ENCODE assay signal across 8 cellular contexts in genomic region chr1:16206547-16207317, GRCh38. TPM values are rescaled to one million over a fixed set of nuclear protein-coding genes. Genes with fewer than 3 reads are reported as not detected.
DNase-seq lines count a peak whose midpoint lies in the region; ATAC-seq and TF ChIP-seq lines count a peak whose summit lies in the region.

No MANE protein-coding gene starts in this region.

- peak overlapping the region; percentile 89 for H3K4me3 Mint-ChIP-seq in type B pancreatic cell

- ATAC-seq in HG02623 (IDR thresholded peaks at IDR 0.05; ENCODE audit: unreplicated experiment) (peak; percentile 73), heart left ventricle (peak; percentile 93 to 97 (median 96))

- peaks cover 0 to 23% (median 13%) of the 10 kb centered on the region in 12 donors for H3K4me1 ChIP-seq in heart left ventricle

- H3K36me3 Mint-ChIP-seq in type B pancreatic cell: no peaks in the 10 kb centered on the region

- peaks cover 28% of the 10 kb centered on the region for H3K4me1 Mint-ChIP-seq in type B pancreatic cell (ENCODE audit: unreplicated experiment)

- H3K9me3 Mint-ChIP-seq in type B pancreatic cell: no peaks in the 10 kb centered on the region

- H3K4me3 ChIP-seq in GM08714 (ENCODE audit: low read length) (peak overlapping the region; percentile 63; the same call in 1 of the 2 replicates), heart left ventricle (peak overlapping the region; percentile 30 to 67 (median 63))

- intact Hi-C loops in heart left ventricle (cut with DNase I): loop anchor here in 8 of 10 donors (1.0 to 10.0 kb wide), 7 partner anchors 11 to 161 kb away; partner anchors contain the start of genes SZRD1 (in 3 of the 8) and FBXO42 (in 2 of the 8)

- peak overlapping the region; percentile 64 to 98 (median 93) for H3K27ac ChIP-seq in heart left ventricle

- peak; percentile 98 for DNase-seq in NCI-H1105 treated with DMSO at 0.1 percent for 48 hours (lab: John Stamatoyannopoulos, UW)
- DNase-seq in SKM-1 (lab: John Stamatoyannopoulos, UW; ENCODE audit: unreplicated experiment): peak; percentile 95
- DNase-seq in activated naive CD8-positive, alpha-beta T cell treated with anti-CD3 and anti-CD28 coated beads, Interleukin-2, amount 50 U/mL, for 16 hours (ENCODE audit: low read depth, low spot score): peak; percentile 87
- DNase-seq in heart left ventricle: peak; percentile 97 to 99 (median 98)
- peak; percentile 89 for DNase-seq in pons (ENCODE audit: low spot score)
- peak; percentile 97 for DNase-seq in type B pancreatic cell (ENCODE audit: extremely low spot score, unreplicated experiment)

- H3K27me3 Mint-ChIP-seq in type B pancreatic cell: no peaks in the 10 kb centered on the region

- no peaks in the 10 kb centered on the region for H3K27me3 ChIP-seq in heart left ventricle

- WGBS in heart left ventricle, 4 donors: 0 to 1% (median 1%) methylated on average over 30 to 87 of the region's 87 CpGs

- no peak for TF ChIP-seq CTCF in heart left ventricle (IDR thresholded peaks at IDR 0.05)
- TF ChIP-seq CTCF in type B pancreatic cell (conservative IDR thresholded peaks at IDR 0.05): no peak

- peaks cover 0 to 3% (median 0%) of the 10 kb centered on the region in 9 donors for H3K36me3 ChIP-seq in heart left ventricle

- H3K9me3 ChIP-seq in heart left ventricle: no peaks in the 10 kb centered on the region

- TF ChIP-seq POLR2A in heart left ventricle (IDR thresholded peaks at IDR 0.05): peak in 1 of 2 donors; percentile 64

- peak overlapping the region; percentile 85 for H3K27ac Mint-ChIP-seq in type B pancreatic cell

RNA-seq across cellular contexts. Expression of gene ARHGEF19, which starts 5.7 kb away (rescaled TPM):
- total RNA-seq in heart left ventricle (1 to 10 TPM in 8 of 9 donors, under 1 TPM in 1; 0.97 to 3.8 (median 2.3) TPM), type B pancreatic cell (ENCODE audit: low replicate concordance) (20.2 and 29.5 TPM in 2 replicates)
- 1 to 10 TPM in 1 of 2 donors, under 1 TPM in 1; 0.99 to 3.5 TPM for polyA plus RNA-seq in heart left ventricle

RNA-seq across cellular contexts. Expression of gene CPLANE2, which starts 30.3 kb away (rescaled TPM):
- 1 to 10 TPM; 3.6 to 9.9 (median 5.7) TPM for total RNA-seq in heart left ventricle
- polyA plus RNA-seq in heart left ventricle: 1 to 10 TPM; 5.7 to 6.2 TPM
- 11.1 and 12.9 TPM in 2 replicates for total RNA-seq in type B pancreatic cell (ENCODE audit: low replicate concordance)

RNA-seq across cellular contexts. Expression of gene EPHA2, which starts 50.9 kb away (rescaled TPM):
- total RNA-seq in heart left ventricle (10 to 100 TPM in 8 of 9 donors, 1 to 10 TPM in 1; 7.6 to 34.7 (median 14.8) TPM), type B pancreatic cell (ENCODE audit: low replicate concordance) (40.3 and 77.9 TPM in 2 replicates)
- 10 to 100 TPM in 1 of 2 donors, 1 to 10 TPM in 1; 5.6 to 14.0 TPM for polyA plus RNA-seq in heart left ventricle

Comparison
In these comparisons a context has a peak if more than half of its experiments do, and no peak if none do; other contexts are left out.
1. Peak in every context shown above with its lines: DNase-seq, ATAC-seq, H3K4me3 ChIP-seq and H3K27ac ChIP-seq.